ENCODE assay signal across 8 cellular contexts in genomic region chr2:156435392-156435724, GRCh38. TPM values are rescaled to one million over a fixed set of nuclear protein-coding genes. Genes with fewer than 3 reads are reported as not detected.
DNase-seq lines count a peak whose midpoint lies in the region; ATAC-seq and TF ChIP-seq lines count a peak whose summit lies in the region.

No MANE protein-coding gene starts in this region.

- WGBS in mammary epithelial cell (ENCODE audit: low coverage, missing lambda C conversion rate), result 38% methylated on average over 4 of the region's 19 CpGs
- WGBS in lung, 2 donors, result 3 to 4% methylated on average over 19 of the region's 19 CpGs
- 2% methylated on average over 19 of the region's 19 CpGs for WGBS in urinary bladder

- BruUV-seq in mammary epithelial cell (replicated peaks; lab: Mats Ljungman, UMichigan), result no TSS peak

- peak overlapping the region; percentile 87; the same call in 1 of the 2 replicates for H3K4me3 ChIP-seq in DOHH2 (ENCODE audit: low read length)
- peak overlapping the region; percentile 83 for H3K4me3 ChIP-seq in HUES48 (ENCODE audit: low read depth, low read length)
- peak overlapping the region; percentile 63 to 85 (median 65) for H3K4me3 ChIP-seq in mammary epithelial cell (replicated peaks in 1 of 3; ENCODE audit: insufficient read depth in 1 of 3, low read depth in 2 of 3, low read length in 3 of 3)
- peak overlapping the region; percentile 53 for H3K4me3 ChIP-seq in lung
- peak overlapping the region; percentile 52 for H3K4me3 ChIP-seq in urinary bladder (ENCODE audit: low read depth, low read length)

- H3K27me3 ChIP-seq in DOHH2 (ENCODE audit: control insufficient read depth, low read length) (no peaks in the 10 kb centered on the region), HUES48 (ENCODE audit: control insufficient read depth, insufficient read depth, low read length) (no peaks in the 10 kb centered on the region), mammary epithelial cell (ENCODE audit: insufficient read depth, low read length) (no peaks in the 10 kb centered on the region), lung (ENCODE audit: control insufficient read depth, insufficient read depth) (no peaks in the 10 kb centered on the region)

- H3K4me1 ChIP-seq in DOHH2 (ENCODE audit: control insufficient read depth, low read length), result peaks cover 38% of the 10 kb centered on the region
- peaks cover 32% of the 10 kb centered on the region for H3K4me1 ChIP-seq in HUES48 (ENCODE audit: control insufficient read depth, insufficient read depth, low read length)
- peaks cover 43% of the 10 kb centered on the region for H3K4me1 ChIP-seq in mammary epithelial cell (ENCODE audit: insufficient read depth, low read length)
- H3K4me1 ChIP-seq in lung (ENCODE audit: control insufficient read depth in 2 of 2, insufficient read depth in 2 of 2, low read length in 2 of 2), result peaks cover 6% of the 10 kb centered on the region in 2 donors
- H3K4me1 ChIP-seq in urinary bladder (ENCODE audit: insufficient read depth), result no peaks in the 10 kb centered on the region

- ATAC-seq in lung (ENCODE audit: insufficient read depth, low FRiP score) (no peak), HG03135 (IDR thresholded peaks at IDR 0.05; ENCODE audit: unreplicated experiment) (no peak)

- H3K4me2 ChIP-seq in DOHH2 (ENCODE audit: low read length) (peak overlapping the region; percentile 93), mammary epithelial cell (ENCODE audit: insufficient read depth, low read depth, low read length) (peak overlapping the region; percentile 100)

- H3K27ac ChIP-seq in DOHH2 (ENCODE audit: low read depth, low read length) (no peak overlapping the region), HUES48 (ENCODE audit: low read depth, low read length) (peak overlapping the region; percentile 92), mammary epithelial cell (ENCODE audit: insufficient read depth, low read depth, low read length) (peak overlapping the region; percentile 90), lung (ENCODE audit: low read depth in 1 of 2, low read length in 1 of 2) (peak overlapping the region; percentile 97), urinary bladder (ENCODE audit: low read depth) (peak overlapping the region; percentile 96)

- no peaks in the 10 kb centered on the region for H3K9me2 ChIP-seq in DOHH2 (replicated peaks; ENCODE audit: control insufficient read depth, low read length)

- CTCF ChIA-PET in mammary epithelial cell (lab: Charles Lee; ENCODE audit: low non-redundant PET), result no interaction called here

- H3K79me2 ChIP-seq in DOHH2 (ENCODE audit: control insufficient read depth, low read length) (peaks cover 29% of the 10 kb centered on the region), mammary epithelial cell (ENCODE audit: insufficient read depth, low read length) (peaks cover 31% of the 10 kb centered on the region)

- dilution Hi-C loops in mammary epithelial cell (cut with HindIII; ENCODE audit: low sequenced_read_pairs), result loop anchor here (25.0 kb wide), 1 partner anchor 802 kb away; no protein-coding TSS in a partner anchor

- DNase-seq in mammary epithelial cell (no peak), lung (ENCODE audit: low spot score) (no peak), HPDE6-E6E7 (ENCODE audit: extremely low spot score) (no peak), retina (no peak)

- peak overlapping the region; percentile 93 for H2AFZ ChIP-seq in mammary epithelial cell (ENCODE audit: low read depth, low read length)

- H3K36me3 ChIP-seq in DOHH2 (ENCODE audit: control insufficient read depth, low read length) (no peaks in the 10 kb centered on the region), HUES48 (ENCODE audit: control insufficient read depth, insufficient read depth, low read length) (no peaks in the 10 kb centered on the region), mammary epithelial cell (ENCODE audit: insufficient read depth, low read length) (no peaks in the 10 kb centered on the region), lung (ENCODE audit: control insufficient read depth in 2 of 2, insufficient read depth in 2 of 2, low read length in 2 of 2) (no peaks in the 10 kb centered on the region), urinary bladder (ENCODE audit: insufficient read depth) (no peaks in the 10 kb centered on the region)

- H4K20me1 ChIP-seq in DOHH2 (ENCODE audit: control insufficient read depth, insufficient read depth, low read depth, low read length) (no peaks in the 10 kb centered on the region), mammary epithelial cell (ENCODE audit: insufficient read depth, low read length) (no peaks in the 10 kb centered on the region)

- H3F3A ChIP-seq in DOHH2 (ENCODE audit: control insufficient read depth, insufficient read depth), result peaks cover 6% of the 10 kb centered on the region

- TF ChIP-seq CTCF in DOHH2 (IDR thresholded peaks at IDR 0.05; ENCODE audit: low read depth, low read length, poor library complexity, severe bottlenecking), result no peak
- no peak for TF ChIP-seq CTCF in mammary epithelial cell (conservative IDR thresholded peaks at IDR 0.05 in 1 of 2, IDR thresholded peaks at IDR 0.05 in 1 of 2; ENCODE audit: extremely low read depth in 1 of 2, insufficient read depth in 1 of 2, low read depth in 1 of 2, low read length in 2 of 2)
- no peak for TF ChIP-seq CTCF in lung (IDR thresholded peaks at IDR 0.05; ENCODE audit: control extremely low read depth, extremely low read depth)

- intact Hi-C loops in mammary epithelial cell (cut with micrococcal nuclease), result loop anchor here (5.0 kb wide), 2 partner anchors 42 to 152 kb away; no protein-coding TSS in a partner anchor

- H3K9ac ChIP-seq in HUES48 (ENCODE audit: low read depth, low read length) (peak overlapping the region; percentile 74), mammary epithelial cell (ENCODE audit: insufficient read depth, low read length) (peak overlapping the region; percentile 94)

- in situ Hi-C loops in mammary epithelial cell (cut with MboI; ENCODE audit: low sequenced_read_pairs in 2 of 2), result loop anchor here in 1 of 2 donors (25.0 kb wide), 1 partner anchor 98 kb away; the partner anchor contains the start of gene NR4A2

- H3K9me3 ChIP-seq in DOHH2 (ENCODE audit: control insufficient read depth, insufficient read depth, low read length) (no peaks in the 10 kb centered on the region), HUES48 (ENCODE audit: control insufficient read depth, insufficient read depth, low read length) (no peaks in the 10 kb centered on the region), mammary epithelial cell (replicated peaks; ENCODE audit: insufficient read depth, low read length) (peaks cover 3% of the 10 kb centered on the region), lung (ENCODE audit: control insufficient read depth in 2 of 2, insufficient read depth in 1 of 2, low read length in 1 of 2) (no peaks in the 10 kb centered on the region)

RNA-seq across cellular contexts. Expression of gene GPD2, which starts 0.8 kb away (rescaled TPM):
- total RNA-seq in mammary epithelial cell (10 to 100 TPM; 30.0 to 39.3 TPM), lung (10 to 100 TPM; 42.0 to 50.4 TPM), urinary bladder (56.0 TPM)
- polyA plus RNA-seq in mammary epithelial cell (17.2 TPM), lung (10 to 100 TPM in 1 of 2 donors, 1 to 10 TPM in 1; 8.1 to 15.8 TPM), urinary bladder (7.9 TPM)
- 58.2 TPM for polyA minus RNA-seq in mammary epithelial cell
